Comparison of ENCODE assay signal across 27 cellular contexts in genomic region chr9:16701347-16701746, GRCh38.
"Had no signal": no experiment of that assay in that cellular context is flagged by ENCODE, and none has a peak within 500 bp of the region (broad histone marks: within the 10 kb centered on the region; RNA-seq: fewer than 3 reads in every experiment).

No MANE protein-coding gene starts in this region.

- H3K4me3 ChIP-seq: hepatocyte, left ventricle myocardium inferior, lung, mucosa of descending colon, pancreas, psoas muscle, right atrium auricular region, stomach, tibial artery, upper lobe of right lung had no signal

- H3K4me1 Mint-ChIP-seq: activated CD4-positive, alpha-beta T cell treated with anti-CD3 and anti-CD28 coated beads for 36 hours; central memory CD8-positive, alpha-beta T cell; stimulated activated naive B cell treated with anti-CD40 and anti-IgM and Interleukin-4, amounts not matched to agents 10 μg/mL and 1 μg/mL and 100 μg/mL, for 72 hours had no signal

- H3K4me3 Mint-ChIP-seq: activated CD4-positive, alpha-beta T cell treated with anti-CD3 and anti-CD28 coated beads for 36 hours; activated naive CD8-positive, alpha-beta T cell; activated T-cell treated with anti-CD3 and anti-CD28 coated beads, Interleukin-2, amount 50 U/mL, for 72 hours; central memory CD8-positive, alpha-beta T cell; dendritic cell treated with granulocyte-macrophage colony-stimulating factor and Interleukin-4, amounts not matched to agents 40 ng/mL and 50 ng/mL, for 4 days; nephron progenitor cell; stimulated activated naive B cell treated with anti-CD40 and anti-IgM and Interleukin-4, amounts not matched to agents 10 μg/mL and 1 μg/mL and 100 μg/mL, for 72 hours; T-helper 2 cell treated with Interferon-gamma antibody and Interleukin-4, amounts not matched to agents 5 μg/mL and 100 μg/mL, for 36 hours had no signal

- H3K36me3 Mint-ChIP-seq: activated naive CD8-positive, alpha-beta T cell; stimulated activated naive B cell treated with anti-CD40 and anti-IgM and Interleukin-4, amounts not matched to agents 10 μg/mL and 1 μg/mL and 100 μg/mL, for 72 hours had no signal

- H3K9me3 Mint-ChIP-seq: dendritic cell treated with granulocyte-macrophage colony-stimulating factor and Interleukin-4, amounts not matched to agents 40 ng/mL and 50 ng/mL, for 4 days; nephron progenitor cell; stimulated activated naive B cell treated with anti-CD40 and anti-IgM and Interleukin-4, amounts not matched to agents 10 μg/mL and 1 μg/mL and 100 μg/mL, for 72 hours had no signal

- H3K27ac ChIP-seq: hepatocyte, pancreas, psoas muscle, right atrium auricular region, tibial artery had no signal

- H3K36me3 ChIP-seq: left ventricle myocardium inferior, pancreas, right atrium auricular region, stomach, tibial artery, upper lobe of right lung had no signal

- H3K9me3 ChIP-seq: left ventricle myocardium inferior, mucosa of descending colon, pancreas, psoas muscle, right atrium auricular region, stomach, tibial artery, upper lobe of right lung had no signal

- H3K4me1 ChIP-seq: pancreas had no signal

- H3K27me3 Mint-ChIP-seq: activated CD4-positive, alpha-beta T cell treated with anti-CD3 and anti-CD28 coated beads for 36 hours; central memory CD8-positive, alpha-beta T cell; stimulated activated naive B cell treated with anti-CD40 and anti-IgM and Interleukin-4, amounts not matched to agents 10 μg/mL and 1 μg/mL and 100 μg/mL, for 72 hours had no signal

- H3K27ac Mint-ChIP-seq: activated CD4-positive, alpha-beta T cell treated with anti-CD3 and anti-CD28 coated beads for 36 hours; activated naive CD8-positive, alpha-beta T cell; activated T-cell treated with anti-CD3 and anti-CD28 coated beads, Interleukin-2, amount 50 U/mL, for 72 hours; dendritic cell treated with granulocyte-macrophage colony-stimulating factor and Interleukin-4, amounts not matched to agents 40 ng/mL and 50 ng/mL, for 4 days; nephron progenitor cell; stimulated activated naive B cell treated with anti-CD40 and anti-IgM and Interleukin-4, amounts not matched to agents 10 μg/mL and 1 μg/mL and 100 μg/mL, for 72 hours; T-helper 2 cell treated with Interferon-gamma antibody and Interleukin-4, amounts not matched to agents 5 μg/mL and 100 μg/mL, for 36 hours had no signal

- H3K27me3 ChIP-seq: hepatocyte, pancreas, right atrium auricular region, stomach, tibial artery, upper lobe of right lung had no signal

- DNase-seq: activated CD4-positive, alpha-beta T cell treated with anti-CD3 and anti-CD28 coated beads for 36 hours; activated CD4-positive, CD25-positive, alpha-beta regulatory T cell; activated effector memory CD4-positive, alpha-beta T cell treated with Interleukin-2 at 50 U/mL for 16 hours; activated naive CD4-positive, alpha-beta T cell treated with Interleukin-2 at 50 U/mL for 16 hours; activated T-cell treated with anti-CD3 and anti-CD28 coated beads for 4 hours; activated T-cell treated with anti-CD3 and anti-CD28 coated beads, Interleukin-2, amount 50 U/mL, for 72 hours; anterior cingulate cortex; islet precursor cell; left ventricle myocardium inferior; mucosa of descending colon; nephron progenitor cell; pancreas; psoas muscle; stimulated activated CD4-positive, alpha-beta T cell treated with anti-CD3 and anti-CD28 coated beads, Interleukin-15, amount 100 ng/mL, for 24 hours; stimulated activated CD4-positive, alpha-beta T cell treated with anti-CD3 and anti-CD28 coated beads, Interleukin-2, amount 100 ng/mL, for 24 hours; stimulated activated naive B cell treated with anti-CD40 and anti-IgM and Interleukin-4, amounts not matched to agents 10 μg/mL and 1 μg/mL and 100 μg/mL, for 72 hours; stomach; T-helper 1 cell; tibial artery; upper lobe of right lung had no signal

- ATAC-seq: activated CD4-positive, alpha-beta T cell treated with anti-CD3 and anti-CD28 coated beads for 36 hours; activated T-cell treated with anti-CD3 and anti-CD28 coated beads, Interleukin-2, amount 50 U/mL, for 72 hours; mucosa of descending colon; pancreas; psoas muscle; stimulated activated naive B cell treated with anti-CD40 and anti-IgM and Interleukin-4, amounts not matched to agents 10 μg/mL and 1 μg/mL and 100 μg/mL, for 72 hours; upper lobe of right lung had no signal
